8 cellular contexts compared by ENCODE assay signal in genomic region chr9:470041-470781, GRCh38. TPM values are rescaled to one million over a fixed set of nuclear protein-coding genes. Genes with fewer than 3 reads are reported as not detected.
A peak's percentile ranks its signal among the peaks of the same experiment; 100 is the strongest.
DNase-seq lines count a peak whose midpoint lies in the region; ATAC-seq and TF ChIP-seq lines count a peak whose summit lies in the region.

No MANE protein-coding gene starts in this region.

- peak in 1 of 2 donors; percentile 57 for TF ChIP-seq POLR2A in uterus (IDR thresholded peaks at IDR 0.05)

- peak overlapping the region; percentile 92 for H3K27ac ChIP-seq in right cardiac atrium (ENCODE audit: low read length)
- H3K27ac ChIP-seq in uterus, result peak overlapping the region; percentile 66 to 82

- no peaks in the 10 kb centered on the region for H3K9me3 Mint-ChIP-seq in T-helper 1 cell treated with Interleukin-12 subunit alpha and Interleukin-12 subunit beta and Interleukin-4 antibody, amounts not matched to agents 30 μg/mL and 1 μg/mL, for 36 hours

- peak overlapping the region; percentile 98 for H3K4me3 Mint-ChIP-seq in T-helper 1 cell treated with Interleukin-12 subunit alpha and Interleukin-12 subunit beta and Interleukin-4 antibody, amounts not matched to agents 30 μg/mL and 1 μg/mL, for 36 hours

- no peaks in the 10 kb centered on the region for H3K36me3 ChIP-seq in uterus

- peak overlapping the region; percentile 91 for H3K27ac Mint-ChIP-seq in T-helper 1 cell treated with Interleukin-12 subunit alpha and Interleukin-12 subunit beta and Interleukin-4 antibody, amounts not matched to agents 30 μg/mL and 1 μg/mL, for 36 hours

- TF ChIP-seq CTCF in GM13976 (IDR thresholded peaks at IDR 0.05; ENCODE audit: borderline replicate concordance, control extremely low read depth, extremely low read depth, insufficient read depth, missing control alignments) (no peak), uterus (IDR thresholded peaks at IDR 0.05) (peak in 1 of 4 experiments; percentile 15)

- peaks cover 25% of the 10 kb centered on the region for H3K4me1 Mint-ChIP-seq in T-helper 1 cell treated with Interleukin-12 subunit alpha and Interleukin-12 subunit beta and Interleukin-4 antibody, amounts not matched to agents 30 μg/mL and 1 μg/mL, for 36 hours (ENCODE audit: low read depth)

- ATAC-seq in HG02852 (IDR thresholded peaks at IDR 0.05; ENCODE audit: unreplicated experiment), result peak; percentile 91
- peak; percentile 97 to 98 for ATAC-seq in right cardiac atrium

- DNase-seq in GM13976 (ENCODE audit: low spot score) (peak; percentile 91), NCI-H1436 treated with DMSO at 0.1 percent for 48 hours (lab: John Stamatoyannopoulos, UW) (peak; percentile 70), anterior cingulate cortex (lab: John Stamatoyannopoulos, UW) (peak in 57 of 58 donors; percentile 35 to 91 (median 79)), right cardiac atrium (peak; percentile 91 to 96 (median 93)), pulmonary artery endothelial cell (ENCODE audit: low read depth, low spot score) (peak; percentile 10), uterus (peak; percentile 84 to 90)

- H3K27me3 ChIP-seq in right cardiac atrium (ENCODE audit: control insufficient read depth, insufficient read depth) (no peaks in the 10 kb centered on the region), uterus (no peaks in the 10 kb centered on the region)

- WGBS in right cardiac atrium, result 3% methylated on average over 38 of the region's 38 CpGs

- in situ Hi-C loops in GM13976 (cut with MboI; ENCODE audit: low sequenced_read_pairs, unreplicated experiment), result no loop called here

- H3K4me1 ChIP-seq in right cardiac atrium (ENCODE audit: control insufficient read depth, insufficient read depth, low read length) (peaks cover 2% of the 10 kb centered on the region), uterus (no peaks in the 10 kb centered on the region)

- peaks cover 20% of the 10 kb centered on the region for H3K36me3 Mint-ChIP-seq in T-helper 1 cell treated with Interleukin-12 subunit alpha and Interleukin-12 subunit beta and Interleukin-4 antibody, amounts not matched to agents 30 μg/mL and 1 μg/mL, for 36 hours (ENCODE audit: low read depth)

- intact Hi-C loops in right cardiac atrium (cut with DNase I), result no loop called here
- intact Hi-C loops in uterus (cut with DNase I; ENCODE audit: low total_unique reads), result no loop called here

- H3K4me3 ChIP-seq in right cardiac atrium (ENCODE audit: low read length) (peak overlapping the region; percentile 68), uterus (peak overlapping the region; percentile 36 to 51)

- no peaks in the 10 kb centered on the region for H3K27me3 Mint-ChIP-seq in T-helper 1 cell treated with Interleukin-12 subunit alpha and Interleukin-12 subunit beta and Interleukin-4 antibody, amounts not matched to agents 30 μg/mL and 1 μg/mL, for 36 hours (ENCODE audit: low read depth)

- H3K9me3 ChIP-seq in right cardiac atrium (ENCODE audit: control insufficient read depth, low read length) (no peaks in the 10 kb centered on the region), uterus (no peaks in the 10 kb centered on the region)

RNA-seq across cellular contexts. Expression of gene KANK1, which starts 34.3 kb away (rescaled TPM):
- total RNA-seq in right cardiac atrium (100 to 1,000 TPM; 135 to 178 (median 154) TPM), pulmonary artery endothelial cell (57.6 and 82.2 TPM in 2 replicates), uterus (10 to 100 TPM; 39.1 to 73.8 (median 50.6) TPM)
- 83.6 TPM for polyA plus RNA-seq in right cardiac atrium

Comparison
In these comparisons a context has a peak if more than half of its experiments do, and no peak if none do; other contexts are left out.
1. Peak in every context shown above with its lines: DNase-seq, ATAC-seq, H3K4me3 ChIP-seq and H3K27ac ChIP-seq.
2. DNase-seq: peak in every context shown above with its lines; median percentile 93 in right cardiac atrium; 91 in GM13976; 87 in uterus; 79 in anterior cingulate cortex; 70 in NCI-H1436 treated with DMSO at 0.1 percent for 48 hours; 10 in pulmonary artery endothelial cell.